Comparison of ENCODE assay signal across 20 cellular contexts in the genomic region with DNA sequence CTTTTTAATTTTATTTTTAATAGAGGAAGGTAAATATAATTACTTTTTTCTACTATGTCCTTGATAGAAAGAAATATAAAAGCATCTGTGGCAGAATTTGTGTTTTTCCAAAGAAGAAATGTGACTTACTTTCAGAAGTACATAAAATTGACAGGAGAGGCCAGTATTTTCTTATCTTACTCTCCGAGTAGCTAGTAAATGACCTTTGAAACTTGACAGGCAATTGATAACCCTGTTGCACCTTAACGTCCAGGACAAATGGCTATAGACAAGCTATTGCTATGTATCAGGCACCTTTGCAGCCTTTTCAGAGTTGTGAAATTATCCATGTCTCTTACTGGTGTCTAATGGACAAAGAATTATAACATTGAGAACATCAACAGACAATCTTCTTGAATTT.
DNase-seq lines count a peak whose midpoint lies in the region; ATAC-seq, FAIRE-seq and TF ChIP-seq lines count a peak whose summit lies in the region.
"Had no signal": no experiment of that assay in that cellular context is flagged by ENCODE, and none has a peak within 500 bp of the region (broad histone marks: within the 10 kb centered on the region; RNA-seq: fewer than 3 reads in every experiment).

No MANE protein-coding gene starts in this region.

- no peak overlapping the region for H3K27ac Mint-ChIP-seq in progenitor cell of endocrine pancreas
- H3K27ac Mint-ChIP-seq: CD4-positive, alpha-beta T cell; HFFc6; IgD-negative memory B cell had no signal

- POLR2A ChIA-PET in HepG2 (lab: Yijun Ruan, JAX) = no interaction called here

- no peak overlapping the region for H2AFZ ChIP-seq in HepG2 (ENCODE audit: low read length)
- H2AFZ ChIP-seq: GM23248 had no signal

- TF ChIP-seq POLR2A in HepG2 (IDR thresholded peaks at IDR 0.05; ENCODE audit: insufficient read depth in 1 of 2, low read depth in 2 of 2, low read length in 2 of 2) = no peak

- H3K4me3 Mint-ChIP-seq in progenitor cell of endocrine pancreas (ENCODE audit: low read depth) = no peak overlapping the region
- H3K4me3 Mint-ChIP-seq: CD4-positive, alpha-beta T cell; HFFc6; IgD-negative memory B cell had no signal

- H4K20me1 ChIP-seq in HepG2 (ENCODE audit: insufficient read depth, low read length) = no peaks in the 10 kb centered on the region

- TF ChIP-seq RAD21 in liver (IDR thresholded peaks at IDR 0.05) = peak; percentile 43 to 60
- no peak for TF ChIP-seq RAD21 in HepG2 (CRISPR knock-in tag; IDR thresholded peaks at IDR 0.05)

- no peak overlapping the region for H3K9ac ChIP-seq in liver (ENCODE audit: low read depth in 1 of 2, low read length in 2 of 2)
- H3K9ac ChIP-seq in HepG2 (ENCODE audit: insufficient read depth, low read depth, low read length) = no peak overlapping the region
- H3K9ac ChIP-seq: GM23248 had no signal

- no TSS peak for BruUV-seq in HepG2 (replicated peaks; lab: Mats Ljungman, UMichigan)

- H3K79me2 ChIP-seq in HepG2 (ENCODE audit: insufficient read depth, low read length) = no peaks in the 10 kb centered on the region

- peaks cover 34% of the 10 kb centered on the region for H3K36me3 Mint-ChIP-seq in progenitor cell of endocrine pancreas (ENCODE audit: insufficient read depth)

- no peak for FAIRE-seq in HepG2 (lab: Jason Lieb, UNC)
- FAIRE-seq: A549, GM18507, H54 had no signal

- ATAC-seq in HepG2 (no peak), left colon (peak; percentile 89), upper lobe of right lung (no peak)
- ATAC-seq: A549, HCT116 had no signal

- in situ Hi-C loops in HepG2 (cut with HindIII; ENCODE audit: extremely low pct_ligation_motif_present, low pct_unique_long_range_greater_than_20kb) = no loop called here

- H3K36me3 ChIP-seq in liver (ENCODE audit: control insufficient read depth in 4 of 4, insufficient read depth in 3 of 4, low read depth in 1 of 4, low read length in 3 of 4) = peaks cover 3 to 50% (median 21%) of the 10 kb centered on the region in 4 donors
- H3K36me3 ChIP-seq in HepG2 (replicated peaks in 1 of 2; ENCODE audit: control insufficient read depth in 1 of 2, insufficient read depth in 2 of 2, low read length in 2 of 2) = peaks cover 6 to 43% of the 10 kb centered on the region in 2 experiments
- H3K36me3 ChIP-seq in upper lobe of right lung = peaks cover 93% of the 10 kb centered on the region

- H3K4me1 ChIP-seq in liver (ENCODE audit: control insufficient read depth in 4 of 4, insufficient read depth in 4 of 4, low read length in 3 of 4) (no peaks in the 10 kb centered on the region), HepG2 (ENCODE audit: insufficient read depth, low read length) (no peaks in the 10 kb centered on the region), upper lobe of right lung (no peaks in the 10 kb centered on the region)
- H3K4me1 ChIP-seq: A549, Caco-2 had no signal

- H3K4me3 ChIP-seq in liver (ENCODE audit: low read depth in 1 of 3, low read length in 3 of 3) = no peak overlapping the region
- H3K4me3 ChIP-seq in HepG2 (replicated peaks in 1 of 3; ENCODE audit: insufficient read depth in 1 of 3, low read depth in 2 of 3, low read length in 3 of 3) = no peak overlapping the region
- no peak overlapping the region for H3K4me3 ChIP-seq in upper lobe of right lung
- H3K4me3 ChIP-seq: A549, GM23248 had no signal

- 16% methylated on average over 2 of the region's 2 CpGs for WGBS in liver
- WGBS in HepG2 (ENCODE audit: low lambda C conversion rate) = 55% methylated on average over 2 of the region's 2 CpGs

- H3K27me3 Mint-ChIP-seq in progenitor cell of endocrine pancreas = no peaks in the 10 kb centered on the region
- H3K27me3 Mint-ChIP-seq: CD4-positive, alpha-beta T cell; IgD-negative memory B cell had no signal

- H3K9me3 ChIP-seq in liver (ENCODE audit: control insufficient read depth in 4 of 4, low read length in 3 of 4) = no peaks in the 10 kb centered on the region
- H3K9me3 ChIP-seq in HepG2 (ENCODE audit: low read length) = no peaks in the 10 kb centered on the region
- no peaks in the 10 kb centered on the region for H3K9me3 ChIP-seq in upper lobe of right lung
- H3K9me3 ChIP-seq: A549, Caco-2 had no signal

- no peak overlapping the region for H3K4me2 ChIP-seq in HepG2 (ENCODE audit: low read depth, low read length)
- H3K4me2 ChIP-seq: A549 had no signal

- H3K4me1 Mint-ChIP-seq in progenitor cell of endocrine pancreas (ENCODE audit: low read depth) = peaks cover 9% of the 10 kb centered on the region

- CTCF ChIA-PET in HepG2 (lab: Yijun Ruan, JAX; ENCODE audit: low intra/inter-chr PET ratio, low total read pairs) = interaction anchor here (0.9 kb wide), 1 partner anchor 322 kb away, joined by 4 read pairs; no protein-coding TSS in a partner anchor

- DNase-seq in HepG2 (ENCODE audit: low spot score) = no peak
- DNase-seq in left colon = no peak
- DNase-seq in progenitor cell of endocrine pancreas (ENCODE audit: low spot score, unreplicated experiment) = no peak
- no peak for DNase-seq in GF-D8 (lab: John Stamatoyannopoulos, UW)
- no peak for DNase-seq in activated CD8-positive, alpha-beta memory T cell treated with anti-CD3 and anti-CD28 coated beads for 24 hours
- DNase-seq in upper lobe of right lung = no peak
- DNase-seq: AML-193; CD4-positive, alpha-beta T cell; GM23248; HFFc6 had no signal

- no peaks in the 10 kb centered on the region for H3K9me3 Mint-ChIP-seq in progenitor cell of endocrine pancreas (ENCODE audit: low read depth)
- H3K9me3 Mint-ChIP-seq: CD4-positive, alpha-beta T cell; HFFc6; IgD-negative memory B cell had no signal

- TF ChIP-seq EP300 in HepG2 (IDR thresholded peaks at IDR 0.05; ENCODE audit: low read depth in 2 of 2, low read length in 2 of 2) (no peak), HepG2 (CRISPR knock-in tag; IDR thresholded peaks at IDR 0.05; ENCODE audit: borderline replicate concordance) (no peak)

- H3K27me3 ChIP-seq in liver (ENCODE audit: control insufficient read depth in 4 of 4, insufficient read depth in 4 of 4, low read length in 3 of 4) = no peaks in the 10 kb centered on the region
- H3K27me3 ChIP-seq in HepG2 (ENCODE audit: control insufficient read depth in 1 of 2, insufficient read depth in 2 of 2, low read length in 2 of 2) = no peaks in the 10 kb centered on the region
- no peaks in the 10 kb centered on the region for H3K27me3 ChIP-seq in upper lobe of right lung

- H3K27ac ChIP-seq in liver (ENCODE audit: low read depth in 1 of 2, low read length in 2 of 2) = no peak overlapping the region
- H3K27ac ChIP-seq in HepG2 (ENCODE audit: extremely low read length, insufficient read depth, low read length) = no peak overlapping the region
- no peak overlapping the region for H3K27ac ChIP-seq in upper lobe of right lung
- H3K27ac ChIP-seq: 22Rv1, A549, C4-2B, GM23248, HL-60 had no signal

- intact Hi-C loops in HepG2 (cut with micrococcal nuclease; ENCODE audit: unreplicated experiment) (no loop called here), left colon (cut with DNase I, micrococcal nuclease) (no loop called here), upper lobe of right lung (cut with DNase I) (no loop called here)

- TF ChIP-seq CTCF in liver (IDR thresholded peaks at IDR 0.05; ENCODE audit: low read depth, low read length, missing input control) (no peak), HepG2 (CRISPR knock-in tag; IDR thresholded peaks at IDR 0.05) (no peak), progenitor cell of endocrine pancreas (IDR thresholded peaks at IDR 0.05; ENCODE audit: unreplicated experiment) (peak; percentile 17), upper lobe of right lung (IDR thresholded peaks at IDR 0.05) (no peak)

TF ChIP-seq in liver, 16 proteins besides CTCF, POLR2A, EP300 and RAD21:
- TF ChIP-seq RXRA (IDR thresholded peaks at IDR 0.05) (peak in 1 of 2 donors; percentile 16), HNF4A (conservative IDR thresholded peaks at IDR 0.05) (peak; percentile 43 to 71), HNF4G (IDR thresholded peaks at IDR 0.05) (peak; percentile 7)
- TF ChIP-seq, protein P1, sequence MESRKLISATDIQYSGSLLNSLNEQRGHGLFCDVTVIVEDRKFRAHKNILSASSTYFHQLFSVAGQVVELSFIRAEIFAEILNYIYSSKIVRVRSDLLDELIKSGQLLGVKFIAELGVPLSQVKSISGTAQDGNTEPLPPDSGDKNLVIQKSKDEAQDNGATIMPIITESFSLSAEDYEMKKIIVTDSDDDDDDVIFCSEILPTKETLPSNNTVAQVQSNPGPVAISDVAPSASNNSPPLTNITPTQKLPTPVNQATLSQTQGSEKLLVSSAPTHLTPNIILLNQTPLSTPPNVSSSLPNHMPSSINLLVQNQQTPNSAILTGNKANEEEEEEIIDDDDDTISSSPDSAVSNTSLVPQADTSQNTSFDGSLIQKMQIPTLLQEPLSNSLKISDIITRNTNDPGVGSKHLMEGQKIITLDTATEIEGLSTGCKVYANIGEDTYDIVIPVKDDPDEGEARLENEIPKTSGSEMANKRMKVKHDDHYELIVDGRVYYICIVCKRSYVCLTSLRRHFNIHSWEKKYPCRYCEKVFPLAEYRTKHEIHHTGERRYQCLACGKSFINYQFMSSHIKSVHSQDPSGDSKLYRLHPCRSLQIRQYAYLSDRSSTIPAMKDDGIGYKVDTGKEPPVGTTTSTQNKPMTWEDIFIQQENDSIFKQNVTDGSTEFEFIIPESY (IDR thresholded peaks at IDR 0.05) = no peak

TF ChIP-seq in HepG2, 621 proteins besides CTCF, POLR2A, EP300 and RAD21 (continues in another document):
- TF ChIP-seq, protein P2, sequence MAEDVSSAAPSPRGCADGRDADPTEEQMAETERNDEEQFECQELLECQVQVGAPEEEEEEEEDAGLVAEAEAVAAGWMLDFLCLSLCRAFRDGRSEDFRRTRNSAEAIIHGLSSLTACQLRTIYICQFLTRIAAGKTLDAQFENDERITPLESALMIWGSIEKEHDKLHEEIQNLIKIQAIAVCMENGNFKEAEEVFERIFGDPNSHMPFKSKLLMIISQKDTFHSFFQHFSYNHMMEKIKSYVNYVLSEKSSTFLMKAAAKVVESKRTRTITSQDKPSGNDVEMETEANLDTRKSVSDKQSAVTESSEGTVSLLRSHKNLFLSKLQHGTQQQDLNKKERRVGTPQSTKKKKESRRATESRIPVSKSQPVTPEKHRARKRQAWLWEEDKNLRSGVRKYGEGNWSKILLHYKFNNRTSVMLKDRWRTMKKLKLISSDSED (CRISPR knock-in tag; IDR thresholded peaks at IDR 0.05) = no peak
- TF ChIP-seq ESRRA (CRISPR knock-in tag; IDR thresholded peaks at IDR 0.05; ENCODE audit: low read depth) = no peak
- TF ChIP-seq EZH2 (conservative IDR thresholded peaks at IDR 0.05; ENCODE audit: low read depth, low read length) = no peak
- TF ChIP-seq NONO (IDR thresholded peaks at IDR 0.05) = no peak
- no peak for TF ChIP-seq NONO (CRISPR knock-in tag; conservative IDR thresholded peaks at IDR 0.05)
